Comparison of ENCODE assay signal across 29 cellular contexts in genomic region chr1:61273167-61273705, GRCh38.
A peak's percentile ranks its signal among the peaks of the same experiment; 100 is the strongest.
DNase-seq lines count a peak whose midpoint lies in the region; ATAC-seq, FAIRE-seq and TF ChIP-seq lines count a peak whose summit lies in the region.
"Had no signal": no experiment of that assay in that cellular context is flagged by ENCODE, and none has a peak within 500 bp of the region (broad histone marks: within the 10 kb centered on the region; RNA-seq: fewer than 3 reads in every experiment).

No MANE protein-coding gene starts in this region.

- H3K36me3 ChIP-seq in left ventricle myocardium inferior (no peaks in the 10 kb centered on the region), sigmoid colon (no peaks in the 10 kb centered on the region)
- H3K36me3 ChIP-seq: heart right ventricle, neutrophil, SJSA1 had no signal

- no peaks in the 10 kb centered on the region for H3K27me3 Mint-ChIP-seq in stimulated activated naive B cell treated with anti-CD40 and anti-IgM and Interleukin-4, amounts not matched to agents 10 μg/mL and 1 μg/mL and 100 μg/mL, for 72 hours
- H3K27me3 Mint-ChIP-seq: activated naive CD8-positive, alpha-beta T cell; CD4-positive, alpha-beta T cell had no signal

- no peaks in the 10 kb centered on the region for H3K9me3 ChIP-seq in left ventricle myocardium inferior (replicated peaks)
- H3K9me3 ChIP-seq in sigmoid colon: no peaks in the 10 kb centered on the region
- H3K9me3 ChIP-seq: heart right ventricle, neutrophil, SJSA1 had no signal

- intact Hi-C loops in Right ventricle myocardium inferior (cut with DNase I) (no loop called here), cardiac septum (cut with DNase I) (loop anchor here (5.0 to 10.0 kb wide), 2 partner anchors 186 to 218 kb away; no protein-coding TSS in a partner anchor), left ventricle myocardium inferior (cut with micrococcal nuclease) (no loop called here), sigmoid colon (cut with DNase I) (no loop called here)

- WGBS in sigmoid colon, 2 donors: 88 to 94% methylated on average over 4 of the region's 4 CpGs

- no peak overlapping the region for H3K4me3 ChIP-seq in left ventricle myocardium inferior
- H3K4me3 ChIP-seq in sigmoid colon: no peak overlapping the region
- H3K4me3 ChIP-seq: heart right ventricle, SJSA1 had no signal

- no peaks in the 10 kb centered on the region for H3K36me3 Mint-ChIP-seq in stimulated activated naive B cell treated with anti-CD40 and anti-IgM and Interleukin-4, amounts not matched to agents 10 μg/mL and 1 μg/mL and 100 μg/mL, for 72 hours
- H3K36me3 Mint-ChIP-seq: activated naive CD8-positive, alpha-beta T cell had no signal

- no peak overlapping the region for H3K4me3 Mint-ChIP-seq in stimulated activated naive B cell treated with anti-CD40 and anti-IgM and Interleukin-4, amounts not matched to agents 10 μg/mL and 1 μg/mL and 100 μg/mL, for 72 hours
- H3K4me3 Mint-ChIP-seq: activated naive CD8-positive, alpha-beta T cell; CD4-positive, alpha-beta T cell had no signal

- peak overlapping the region; percentile 67 for H3K27ac ChIP-seq in left ventricle myocardium inferior (replicated peaks)
- peak overlapping the region; percentile 0 to 72 (median 42) for H3K27ac ChIP-seq in sigmoid colon
- H3K27ac ChIP-seq: neutrophil, SJSA1 had no signal

- H3K4me1 ChIP-seq in left ventricle myocardium inferior (peaks cover 68% of the 10 kb centered on the region), sigmoid colon (peaks cover 0 to 40% (median 22%) of the 10 kb centered on the region in 4 donors)
- H3K4me1 ChIP-seq: SJSA1 had no signal

- peaks cover 0 to 1% of the 10 kb centered on the region in 2 donors for H3K4me1 Mint-ChIP-seq in stimulated activated naive B cell treated with anti-CD40 and anti-IgM and Interleukin-4, amounts not matched to agents 10 μg/mL and 1 μg/mL and 100 μg/mL, for 72 hours

- DNase-seq in Right ventricle myocardium inferior (ENCODE audit: missing footprints) (no peak), cardiac septum (ENCODE audit: low spot score) (no peak), left ventricle myocardium inferior (no peak), sigmoid colon (no peak), AML-193 (lab: John Stamatoyannopoulos, UW) (no peak), GM12892 (ENCODE audit: insufficient read length) (no peak), NCI-H1417 (lab: John Stamatoyannopoulos, UW) (no peak)
- no peak for DNase-seq in stimulated activated naive B cell treated with anti-CD40 and anti-IgM and Interleukin-4, amounts not matched to agents 10 μg/mL and 1 μg/mL and 100 μg/mL, for 72 hours
- DNase-seq: 8988T; activated CD4-positive, alpha-beta T cell treated with anti-CD3 and anti-CD28 coated beads, Interleukin-2, amount 50 U/mL, for 48 hours; activated CD4-positive, CD25-positive, alpha-beta regulatory T cell; activated CD8-positive, alpha-beta memory T cell treated with anti-CD3 and anti-CD28 coated beads, Interleukin-2, amount 50 U/mL, for 48 hours; activated effector memory CD4-positive, alpha-beta T cell treated with Interleukin-2 at 50 U/mL for 16 hours; CD4-positive, alpha-beta T cell; effector CD4-positive, alpha-beta T cell; heart right ventricle; IMR-90; mesenchymal stem cell; NCI-H1694; NCI-H2171 treated with DMSO at 0.1 percent for 48 hours; NCI-H524; small intestine; stimulated activated CD4-positive, alpha-beta T cell treated with anti-CD3 and anti-CD28 coated beads, Interleukin-1b, Interleukin-23, amount 100 ng/mL, for 48 hours; stimulated activated CD8-positive, alpha-beta memory T cell treated with anti-CD3 and anti-CD28 coated beads, Interleukin-4, amount 100 ng/mL, for 48 hours had no signal

- H3K9me3 Mint-ChIP-seq in stimulated activated naive B cell treated with anti-CD40 and anti-IgM and Interleukin-4, amounts not matched to agents 10 μg/mL and 1 μg/mL and 100 μg/mL, for 72 hours: no peaks in the 10 kb centered on the region
- H3K9me3 Mint-ChIP-seq: CD4-positive, alpha-beta T cell had no signal

- H3K27ac Mint-ChIP-seq in stimulated activated naive B cell treated with anti-CD40 and anti-IgM and Interleukin-4, amounts not matched to agents 10 μg/mL and 1 μg/mL and 100 μg/mL, for 72 hours: no peak overlapping the region
- H3K27ac Mint-ChIP-seq: activated naive CD8-positive, alpha-beta T cell; CD4-positive, alpha-beta T cell had no signal

- TF ChIP-seq POLR2A in sigmoid colon (IDR thresholded peaks at IDR 0.05): no peak
- no peak for TF ChIP-seq POLR2A in GM12892 (IDR thresholded peaks at IDR 0.05; ENCODE audit: low read depth, low read length)

- no peaks in the 10 kb centered on the region for H3K27me3 ChIP-seq in left ventricle myocardium inferior (ENCODE audit: low read depth)
- no peaks in the 10 kb centered on the region for H3K27me3 ChIP-seq in sigmoid colon
- H3K27me3 ChIP-seq: heart right ventricle, neutrophil, SJSA1 had no signal

- peak; percentile 55 for ATAC-seq in Right ventricle myocardium inferior
- ATAC-seq in stimulated activated naive B cell treated with anti-CD40 and anti-IgM and Interleukin-4, amounts not matched to agents 10 μg/mL and 1 μg/mL and 100 μg/mL, for 72 hours (replicated peaks): no peak
- ATAC-seq: HCT116 had no signal

- FAIRE-seq in GM12892 (lab: Jason Lieb, UNC): no peak
- FAIRE-seq: RCC 7860, small intestine had no signal

- TF ChIP-seq CTCF in left ventricle myocardium inferior (IDR thresholded peaks at IDR 0.05; ENCODE audit: borderline replicate concordance) (no peak), sigmoid colon (IDR thresholded peaks at IDR 0.05) (no peak)

- TF ChIP-seq EP300 in sigmoid colon (IDR thresholded peaks at IDR 0.05): no peak
